In genomic region chr16:30948087-30948955, GRCh38 we compare ENCODE assay signal across 8 cellular contexts. TPM values are rescaled to one million over a fixed set of nuclear protein-coding genes. Genes with fewer than 3 reads are reported as not detected.
DNase-seq lines count a peak whose midpoint lies in the region; ATAC-seq and TF ChIP-seq lines count a peak whose summit lies in the region.

No MANE protein-coding gene starts in this region.

- H3K4me3 ChIP-seq in RWPE2 (ENCODE audit: severe bottlenecking), result peak overlapping the region; percentile 98

- peak overlapping the region; percentile 81 for H3K4me3 Mint-ChIP-seq in activated CD4-positive, alpha-beta T cell treated with anti-CD3 and anti-CD28 coated beads for 36 hours

- H3K9me3 Mint-ChIP-seq in activated CD4-positive, alpha-beta T cell treated with anti-CD3 and anti-CD28 coated beads for 36 hours (ENCODE audit: low read depth), result no peaks in the 10 kb centered on the region

- H3K27ac Mint-ChIP-seq in activated CD4-positive, alpha-beta T cell treated with anti-CD3 and anti-CD28 coated beads for 36 hours, result no peak overlapping the region

- peaks cover 14% of the 10 kb centered on the region for H3K4me1 Mint-ChIP-seq in activated CD4-positive, alpha-beta T cell treated with anti-CD3 and anti-CD28 coated beads for 36 hours

- CTCF ChIA-PET in activated CD4-positive, alpha-beta T cell treated with anti-CD3 and anti-CD28 coated beads for 36 hours (lab: Charles Lee), result interaction anchor here (1.2 kb wide), 1 partner anchor 22 kb away, joined by 3 read pairs; no protein-coding TSS in a partner anchor

- no peak for ATAC-seq in activated CD4-positive, alpha-beta T cell treated with anti-CD3 and anti-CD28 coated beads for 36 hours
- ATAC-seq in HG03280 (IDR thresholded peaks at IDR 0.05; ENCODE audit: unreplicated experiment) (peak; percentile 2), RWPE2 (ENCODE audit: low read depth) (peak; percentile 59), left colon (peak; percentile 30), GM21576 (IDR thresholded peaks at IDR 0.05; ENCODE audit: unreplicated experiment) (no peak)

- DNase-seq in activated CD4-positive, alpha-beta T cell treated with anti-CD3 and anti-CD28 coated beads for 36 hours, result peak; percentile 30
- DNase-seq in activated CD4-positive, alpha-beta T cell treated with anti-CD3 and anti-CD28 coated beads for 4 hours, result no peak
- DNase-seq in RWPE2 (ENCODE audit: low spot score) (peak; percentile 94), dermis blood vessel endothelial cell (peak; percentile 99), left colon (peak; percentile 66 to 88)
- DNase-seq in stimulated activated CD8-positive, alpha-beta memory T cell treated with anti-CD3 and anti-CD28 coated beads, Interleukin-4, amount 100 ng/mL, for 48 hours, result peak; percentile 37

- TF ChIP-seq CTCF in RWPE2 (IDR thresholded peaks at IDR 0.05; ENCODE audit: poor library complexity, severe bottlenecking), result no peak

- POLR2A ChIA-PET in activated CD4-positive, alpha-beta T cell treated with anti-CD3 and anti-CD28 coated beads for 36 hours (lab: Charles Lee), result interaction anchor here (0.6 kb wide), 1 partner anchor 170 kb away, joined by 3 read pairs; no protein-coding TSS in a partner anchor

- no peaks in the 10 kb centered on the region for H3K27me3 Mint-ChIP-seq in activated CD4-positive, alpha-beta T cell treated with anti-CD3 and anti-CD28 coated beads for 36 hours

- H3K9me3 ChIP-seq in RWPE2 (ENCODE audit: severe bottlenecking), result no peaks in the 10 kb centered on the region

- H3K36me3 Mint-ChIP-seq in activated CD4-positive, alpha-beta T cell treated with anti-CD3 and anti-CD28 coated beads for 36 hours (ENCODE audit: low read depth), result peaks cover 13% of the 10 kb centered on the region

- H3K4me1 ChIP-seq in RWPE2 (ENCODE audit: insufficient read depth, poor library complexity, severe bottlenecking), result peaks cover 5% of the 10 kb centered on the region

- H3K27me3 ChIP-seq in RWPE2 (ENCODE audit: insufficient read depth, poor library complexity, severe bottlenecking), result no peaks in the 10 kb centered on the region

- intact Hi-C loops in activated CD4-positive, alpha-beta T cell treated with anti-CD3 and anti-CD28 coated beads for 36 hours (cut with DNase I, micrococcal nuclease), result no loop called here
- intact Hi-C loops in left colon (cut with DNase I, micrococcal nuclease), result no loop called here

- H3K27ac ChIP-seq in RWPE2 (ENCODE audit: poor library complexity, severe bottlenecking), result peak overlapping the region; percentile 90

- H3K36me3 ChIP-seq in RWPE2 (ENCODE audit: low read depth), result peaks cover 19% of the 10 kb centered on the region

RNA-seq across cellular contexts. Expression of gene ORAI3, which starts 0.5 kb away (rescaled TPM):
- total RNA-seq in activated CD4-positive, alpha-beta T cell treated with anti-CD3 and anti-CD28 coated beads for 36 hours, result 1 to 10 TPM; 6.9 to 7.9 TPM
- 40.2 and 42.4 TPM in 2 replicates for total RNA-seq in dermis blood vessel endothelial cell
- total RNA-seq in left colon, result 10 to 100 TPM; 12.9 to 21.0 TPM

RNA-seq across cellular contexts. Expression of gene SETD1A, which starts 9.2 kb away (rescaled TPM):
- 10 to 100 TPM; 18.5 to 21.7 TPM for total RNA-seq in activated CD4-positive, alpha-beta T cell treated with anti-CD3 and anti-CD28 coated beads for 36 hours
- total RNA-seq in dermis blood vessel endothelial cell, result 2.6 and 5.3 TPM in 2 replicates
- total RNA-seq in left colon, result 10 to 100 TPM; 12.2 to 15.0 TPM

RNA-seq across cellular contexts. Expression of gene FBXL19, which starts 24.9 kb away (rescaled TPM):
- total RNA-seq in activated CD4-positive, alpha-beta T cell treated with anti-CD3 and anti-CD28 coated beads for 36 hours, result 10 to 100 TPM; 23.7 to 31.4 TPM
- total RNA-seq in dermis blood vessel endothelial cell, result 21.8 and 26.7 TPM in 2 replicates
- total RNA-seq in left colon, result 10 to 100 TPM; 20.5 to 24.4 TPM

RNA-seq across cellular contexts. Expression of gene HSD3B7, which starts 36.7 kb away (rescaled TPM):
- total RNA-seq in activated CD4-positive, alpha-beta T cell treated with anti-CD3 and anti-CD28 coated beads for 36 hours, result 1 to 10 TPM; 1.6 to 2.2 TPM
- total RNA-seq in dermis blood vessel endothelial cell (21.0 and 26.4 TPM in 2 replicates), left colon (10 to 100 TPM; 16.9 to 27.2 TPM)

RNA-seq across cellular contexts. Expression of gene CTF1, which starts 51.9 kb away (rescaled TPM):
- total RNA-seq in activated CD4-positive, alpha-beta T cell treated with anti-CD3 and anti-CD28 coated beads for 36 hours, result under 1 TPM; 0.18 TPM
- total RNA-seq in dermis blood vessel endothelial cell, result 0.17 and 0.70 TPM in 2 replicates
- 1 to 10 TPM in 1 of 2 donors, under 1 TPM in 1; 0.24 to 1.7 TPM for total RNA-seq in left colon

Comparison
In these comparisons a context has a peak if more than half of its experiments do, and no peak if none do; other contexts are left out.
1. DNase-seq: peak in activated CD4-positive, alpha-beta T cell treated with anti-CD3 and anti-CD28 coated beads for 36 hours (single experiment), RWPE2 (single experiment), dermis blood vessel endothelial cell (single experiment), left colon (2 of 2) and stimulated activated CD8-positive, alpha-beta memory T cell treated with anti-CD3 and anti-CD28 coated beads, Interleukin-4, amount 100 ng/mL, for 48 hours (single experiment); none in activated CD4-positive, alpha-beta T cell treated with anti-CD3 and anti-CD28 coated beads for 4 hours (0 of 2).
2. ATAC-seq: peak in HG03280 (single experiment), RWPE2 (single experiment) and left colon (single experiment); none in activated CD4-positive, alpha-beta T cell treated with anti-CD3 and anti-CD28 coated beads for 36 hours (single experiment) and GM21576 (single experiment).